1 cellular context compared by ENCODE assay signal in the genomic region with DNA sequence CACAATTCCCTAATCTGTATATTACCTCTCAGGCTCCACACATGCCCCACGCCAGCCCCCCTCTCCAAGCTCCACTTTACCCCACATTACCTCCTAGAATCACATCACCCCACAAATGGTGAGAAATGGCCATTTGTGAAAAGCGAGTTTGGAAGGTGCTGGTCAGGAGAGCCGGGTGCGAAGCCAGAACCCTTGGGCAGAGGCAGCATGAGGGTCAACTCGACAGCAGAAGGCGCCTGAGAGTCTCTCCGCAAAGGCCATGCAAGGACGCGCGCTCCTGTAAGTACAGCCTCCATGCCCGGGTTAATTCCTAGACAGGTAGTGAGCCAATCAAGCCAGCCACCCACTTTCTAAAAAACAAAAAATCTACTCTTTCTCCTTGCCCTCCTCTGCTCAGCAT.
TF ChIP-seq lines count a peak whose summit lies in the region.

No MANE protein-coding gene starts in this region.

TF ChIP-seq in WTC11, 78 proteins besides CTCF, POLR2A, EP300 and RAD21 (continued from another document):
- TF ChIP-seq, protein P1, sequence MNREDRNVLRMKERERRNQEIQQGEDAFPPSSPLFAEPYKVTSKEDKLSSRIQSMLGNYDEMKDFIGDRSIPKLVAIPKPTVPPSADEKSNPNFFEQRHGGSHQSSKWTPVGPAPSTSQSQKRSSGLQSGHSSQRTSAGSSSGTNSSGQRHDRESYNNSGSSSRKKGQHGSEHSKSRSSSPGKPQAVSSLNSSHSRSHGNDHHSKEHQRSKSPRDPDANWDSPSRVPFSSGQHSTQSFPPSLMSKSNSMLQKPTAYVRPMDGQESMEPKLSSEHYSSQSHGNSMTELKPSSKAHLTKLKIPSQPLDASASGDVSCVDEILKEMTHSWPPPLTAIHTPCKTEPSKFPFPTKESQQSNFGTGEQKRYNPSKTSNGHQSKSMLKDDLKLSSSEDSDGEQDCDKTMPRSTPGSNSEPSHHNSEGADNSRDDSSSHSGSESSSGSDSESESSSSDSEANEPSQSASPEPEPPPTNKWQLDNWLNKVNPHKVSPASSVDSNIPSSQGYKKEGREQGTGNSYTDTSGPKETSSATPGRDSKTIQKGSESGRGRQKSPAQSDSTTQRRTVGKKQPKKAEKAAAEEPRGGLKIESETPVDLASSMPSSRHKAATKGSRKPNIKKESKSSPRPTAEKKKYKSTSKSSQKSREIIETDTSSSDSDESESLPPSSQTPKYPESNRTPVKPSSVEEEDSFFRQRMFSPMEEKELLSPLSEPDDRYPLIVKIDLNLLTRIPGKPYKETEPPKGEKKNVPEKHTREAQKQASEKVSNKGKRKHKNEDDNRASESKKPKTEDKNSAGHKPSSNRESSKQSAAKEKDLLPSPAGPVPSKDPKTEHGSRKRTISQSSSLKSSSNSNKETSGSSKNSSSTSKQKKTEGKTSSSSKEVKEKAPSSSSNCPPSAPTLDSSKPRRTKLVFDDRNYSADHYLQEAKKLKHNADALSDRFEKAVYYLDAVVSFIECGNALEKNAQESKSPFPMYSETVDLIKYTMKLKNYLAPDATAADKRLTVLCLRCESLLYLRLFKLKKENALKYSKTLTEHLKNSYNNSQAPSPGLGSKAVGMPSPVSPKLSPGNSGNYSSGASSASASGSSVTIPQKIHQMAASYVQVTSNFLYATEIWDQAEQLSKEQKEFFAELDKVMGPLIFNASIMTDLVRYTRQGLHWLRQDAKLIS (CRISPR knock-in tag; IDR thresholded peaks at IDR 0.05; ENCODE audit: borderline replicate concordance) = no peak
- TF ChIP-seq GTF2I (CRISPR knock-in tag; conservative IDR thresholded peaks at IDR 0.05) (no peak), ATF2 (CRISPR knock-in tag; IDR thresholded peaks at IDR 0.05; ENCODE audit: borderline replicate concordance, low read depth) (no peak), CBFB (CRISPR knock-in tag; IDR thresholded peaks at IDR 0.05; ENCODE audit: low read depth) (no peak), SMAD4 (CRISPR knock-in tag; IDR thresholded peaks at IDR 0.05) (no peak), RELA (CRISPR knock-in tag; IDR thresholded peaks at IDR 0.05; ENCODE audit: borderline replicate concordance) (no peak), ZBTB21 (CRISPR knock-in tag; IDR thresholded peaks at IDR 0.05; ENCODE audit: borderline replicate concordance) (no peak), HMGA2 (CRISPR knock-in tag; IDR thresholded peaks at IDR 0.05) (no peak)
- TF ChIP-seq, protein P2, sequence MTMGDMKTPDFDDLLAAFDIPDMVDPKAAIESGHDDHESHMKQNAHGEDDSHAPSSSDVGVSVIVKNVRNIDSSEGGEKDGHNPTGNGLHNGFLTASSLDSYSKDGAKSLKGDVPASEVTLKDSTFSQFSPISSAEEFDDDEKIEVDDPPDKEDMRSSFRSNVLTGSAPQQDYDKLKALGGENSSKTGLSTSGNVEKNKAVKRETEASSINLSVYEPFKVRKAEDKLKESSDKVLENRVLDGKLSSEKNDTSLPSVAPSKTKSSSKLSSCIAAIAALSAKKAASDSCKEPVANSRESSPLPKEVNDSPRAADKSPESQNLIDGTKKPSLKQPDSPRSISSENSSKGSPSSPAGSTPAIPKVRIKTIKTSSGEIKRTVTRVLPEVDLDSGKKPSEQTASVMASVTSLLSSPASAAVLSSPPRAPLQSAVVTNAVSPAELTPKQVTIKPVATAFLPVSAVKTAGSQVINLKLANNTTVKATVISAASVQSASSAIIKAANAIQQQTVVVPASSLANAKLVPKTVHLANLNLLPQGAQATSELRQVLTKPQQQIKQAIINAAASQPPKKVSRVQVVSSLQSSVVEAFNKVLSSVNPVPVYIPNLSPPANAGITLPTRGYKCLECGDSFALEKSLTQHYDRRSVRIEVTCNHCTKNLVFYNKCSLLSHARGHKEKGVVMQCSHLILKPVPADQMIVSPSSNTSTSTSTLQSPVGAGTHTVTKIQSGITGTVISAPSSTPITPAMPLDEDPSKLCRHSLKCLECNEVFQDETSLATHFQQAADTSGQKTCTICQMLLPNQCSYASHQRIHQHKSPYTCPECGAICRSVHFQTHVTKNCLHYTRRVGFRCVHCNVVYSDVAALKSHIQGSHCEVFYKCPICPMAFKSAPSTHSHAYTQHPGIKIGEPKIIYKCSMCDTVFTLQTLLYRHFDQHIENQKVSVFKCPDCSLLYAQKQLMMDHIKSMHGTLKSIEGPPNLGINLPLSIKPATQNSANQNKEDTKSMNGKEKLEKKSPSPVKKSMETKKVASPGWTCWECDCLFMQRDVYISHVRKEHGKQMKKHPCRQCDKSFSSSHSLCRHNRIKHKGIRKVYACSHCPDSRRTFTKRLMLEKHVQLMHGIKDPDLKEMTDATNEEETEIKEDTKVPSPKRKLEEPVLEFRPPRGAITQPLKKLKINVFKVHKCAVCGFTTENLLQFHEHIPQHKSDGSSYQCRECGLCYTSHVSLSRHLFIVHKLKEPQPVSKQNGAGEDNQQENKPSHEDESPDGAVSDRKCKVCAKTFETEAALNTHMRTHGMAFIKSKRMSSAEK (CRISPR knock-in tag; IDR thresholded peaks at IDR 0.05; ENCODE audit: borderline replicate concordance) = no peak
- TF ChIP-seq, protein P3, sequence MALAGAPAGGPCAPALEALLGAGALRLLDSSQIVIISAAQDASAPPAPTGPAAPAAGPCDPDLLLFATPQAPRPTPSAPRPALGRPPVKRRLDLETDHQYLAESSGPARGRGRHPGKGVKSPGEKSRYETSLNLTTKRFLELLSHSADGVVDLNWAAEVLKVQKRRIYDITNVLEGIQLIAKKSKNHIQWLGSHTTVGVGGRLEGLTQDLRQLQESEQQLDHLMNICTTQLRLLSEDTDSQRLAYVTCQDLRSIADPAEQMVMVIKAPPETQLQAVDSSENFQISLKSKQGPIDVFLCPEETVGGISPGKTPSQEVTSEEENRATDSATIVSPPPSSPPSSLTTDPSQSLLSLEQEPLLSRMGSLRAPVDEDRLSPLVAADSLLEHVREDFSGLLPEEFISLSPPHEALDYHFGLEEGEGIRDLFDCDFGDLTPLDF (CRISPR knock-in tag; IDR thresholded peaks at IDR 0.05) = no peak
- TF ChIP-seq, protein P4, sequence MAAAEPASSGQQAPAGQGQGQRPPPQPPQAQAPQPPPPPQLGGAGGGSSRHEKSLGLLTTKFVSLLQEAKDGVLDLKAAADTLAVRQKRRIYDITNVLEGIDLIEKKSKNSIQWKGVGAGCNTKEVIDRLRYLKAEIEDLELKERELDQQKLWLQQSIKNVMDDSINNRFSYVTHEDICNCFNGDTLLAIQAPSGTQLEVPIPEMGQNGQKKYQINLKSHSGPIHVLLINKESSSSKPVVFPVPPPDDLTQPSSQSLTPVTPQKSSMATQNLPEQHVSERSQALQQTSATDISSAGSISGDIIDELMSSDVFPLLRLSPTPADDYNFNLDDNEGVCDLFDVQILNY (CRISPR knock-in tag; IDR thresholded peaks at IDR 0.05) = no peak
